In genomic region chr5:36407396-36407795, GRCh38 we compare ENCODE assay signal across 16 cellular contexts.
A peak's percentile ranks its signal among the peaks of the same experiment; 100 is the strongest.
DNase-seq lines count a peak whose midpoint lies in the region; ATAC-seq lines count a peak whose summit lies in the region.
"Had no signal": no experiment of that assay in that cellular context is flagged by ENCODE, and none has a peak within 500 bp of the region (broad histone marks: within the 10 kb centered on the region; RNA-seq: fewer than 3 reads in every experiment).

No MANE protein-coding gene starts in this region.

- H3K4me1 Mint-ChIP-seq in effector memory CD8-positive, alpha-beta T cell (ENCODE audit: low read depth in 2 of 2), result no peaks in the 10 kb centered on the region
- H3K4me1 Mint-ChIP-seq: CD8-positive, alpha-beta memory T cell had no signal

- H3K27me3 Mint-ChIP-seq in effector memory CD8-positive, alpha-beta T cell, result peaks cover 28 to 38% of the 10 kb centered on the region in 2 donors

- no peaks in the 10 kb centered on the region for H3K9me3 Mint-ChIP-seq in effector memory CD8-positive, alpha-beta T cell

- no peak overlapping the region for H3K27ac Mint-ChIP-seq in effector memory CD8-positive, alpha-beta T cell
- H3K27ac Mint-ChIP-seq: CD8-positive, alpha-beta memory T cell; IgD-negative memory B cell had no signal

- ATAC-seq in effector memory CD8-positive, alpha-beta T cell (replicated peaks), result no peak

- H3K36me3 Mint-ChIP-seq in effector memory CD8-positive, alpha-beta T cell (ENCODE audit: insufficient read depth), result no peaks in the 10 kb centered on the region
- H3K36me3 Mint-ChIP-seq: CD8-positive, alpha-beta memory T cell had no signal

- DNase-seq in GM03348 (ENCODE audit: low spot score), result peak; percentile 29
- DNase-seq in RPMI7951 (ENCODE audit: low read depth), result peak; percentile 30
- peak; percentile 38 for DNase-seq in fibroblast of peridontal ligament (ENCODE audit: extremely low read depth)
- DNase-seq in kidney glomerular epithelial cell (lab: John Stamatoyannopoulos, UW), result no peak
- no peak for DNase-seq in 8988T
- DNase-seq in NCI-H2107 (lab: John Stamatoyannopoulos, UW), result no peak
- DNase-seq in effector memory CD8-positive, alpha-beta T cell, result no peak
- DNase-seq: CD8-positive, alpha-beta memory T cell; DND-41; Kasumi-1; NCI-H187; NCI-H446; NK-92 treated with Interleukin-12 subunit alpha and Interleukin-12 subunit beta, amount 100 ng/mL, for 24 hours; RPMI8226; SIG-M5 had no signal

- H3K4me3 Mint-ChIP-seq in effector memory CD8-positive, alpha-beta T cell, result no peak overlapping the region
- H3K4me3 Mint-ChIP-seq: CD8-positive, alpha-beta memory T cell; IgD-negative memory B cell had no signal

Comparison
In these comparisons a context has a peak if more than half of its experiments do, and no peak if none do; other contexts are left out.
1. DNase-seq: peak in GM03348 (single experiment), RPMI7951 (single experiment) and fibroblast of peridontal ligament (single experiment); none in kidney glomerular epithelial cell (single experiment), 8988T (single experiment), NCI-H2107 (single experiment) and effector memory CD8-positive, alpha-beta T cell (0 of 3).